29 cellular contexts compared by ENCODE assay signal in genomic region chr12:124405592-124405991, GRCh38.
"Had no signal": no experiment of that assay in that cellular context is flagged by ENCODE, and none has a peak within 500 bp of the region (broad histone marks: within the 10 kb centered on the region; RNA-seq: fewer than 3 reads in every experiment).

No MANE protein-coding gene starts in this region.

- ATAC-seq: activated CD8-positive, alpha-beta memory T cell treated with anti-CD3 and anti-CD28 coated beads, Interleukin-2, amount 10 ng/mL, durations not matched to agents 7 days and 5 days; activated naive CD8-positive, alpha-beta T cell treated with anti-CD3 and anti-CD28 coated beads, Interleukin-2, amount 50 U/mL, for 24 hours; K562; PC-3; Right ventricle myocardium inferior; SK-N-SH treated with all-trans-retinoic acid at 6 μM for 48 hours had no signal

- H3K4me1 Mint-ChIP-seq: activated CD8-positive, alpha-beta memory T cell treated with anti-CD3 and anti-CD28 coated beads, Interleukin-2, amount 10 ng/mL, durations not matched to agents 7 days and 5 days; activated naive CD8-positive, alpha-beta T cell treated with anti-CD3 and anti-CD28 coated beads, Interleukin-2, amount 50 U/mL, for 24 hours had no signal

- H3K4me3 Mint-ChIP-seq: activated CD4-positive, alpha-beta memory T cell treated with anti-CD3 and anti-CD28 coated beads, Interleukin-2, amount 10 ng/mL, durations not matched to agents 7 days and 5 days; activated CD8-positive, alpha-beta memory T cell treated with anti-CD3 and anti-CD28 coated beads, Interleukin-2, amount 10 ng/mL, durations not matched to agents 7 days and 5 days; activated naive CD4-positive, alpha-beta T cell treated with anti-CD3 and anti-CD28 coated beads, Interleukin-2, amount 10 ng/mL, durations not matched to agents 7 days and 5 days; activated naive CD8-positive, alpha-beta T cell; activated naive CD8-positive, alpha-beta T cell treated with anti-CD3 and anti-CD28 coated beads, Interleukin-2, amount 50 U/mL, for 24 hours had no signal

- H3K27ac ChIP-seq: brain microvascular endothelial cell, WERI-Rb-1 had no signal

- H3K9me3 Mint-ChIP-seq: activated CD4-positive, alpha-beta memory T cell treated with anti-CD3 and anti-CD28 coated beads, Interleukin-2, amount 10 ng/mL, durations not matched to agents 7 days and 5 days; activated naive CD4-positive, alpha-beta T cell treated with anti-CD3 and anti-CD28 coated beads, Interleukin-2, amount 10 ng/mL, durations not matched to agents 7 days and 5 days; activated naive CD8-positive, alpha-beta T cell treated with anti-CD3 and anti-CD28 coated beads, Interleukin-2, amount 50 U/mL, for 24 hours had no signal

- H3K27me3 Mint-ChIP-seq: activated CD4-positive, alpha-beta memory T cell treated with anti-CD3 and anti-CD28 coated beads, Interleukin-2, amount 10 ng/mL, durations not matched to agents 7 days and 5 days; activated CD8-positive, alpha-beta memory T cell treated with anti-CD3 and anti-CD28 coated beads, Interleukin-2, amount 10 ng/mL, durations not matched to agents 7 days and 5 days; activated naive CD4-positive, alpha-beta T cell treated with anti-CD3 and anti-CD28 coated beads, Interleukin-2, amount 10 ng/mL, durations not matched to agents 7 days and 5 days; activated naive CD8-positive, alpha-beta T cell; activated naive CD8-positive, alpha-beta T cell treated with anti-CD3 and anti-CD28 coated beads, Interleukin-2, amount 50 U/mL, for 24 hours had no signal

- DNase-seq: activated CD4-positive, alpha-beta memory T cell treated with anti-CD3 and anti-CD28 coated beads, Interleukin-2, amount 10 ng/mL, durations not matched to agents 7 days and 5 days; activated CD4-positive, alpha-beta T cell treated with anti-CD3 and anti-CD28 coated beads for 1 hour; activated CD4-positive, alpha-beta T cell treated with anti-CD3 and anti-CD28 coated beads for 48 hours; activated CD4-positive, CD25-positive, alpha-beta regulatory T cell; activated CD8-positive, alpha-beta memory T cell treated with anti-CD3 and anti-CD28 coated beads for 24 hours; activated CD8-positive, alpha-beta memory T cell treated with anti-CD3 and anti-CD28 coated beads, Interleukin-2, amount 10 ng/mL, durations not matched to agents 7 days and 5 days; activated CD8-positive, alpha-beta memory T cell treated with anti-CD3 and anti-CD28 coated beads, Interleukin-2, amount 50 U/mL, for 48 hours; activated effector memory CD4-positive, alpha-beta T cell treated with Interleukin-2 at 50 U/mL for 16 hours; activated naive CD4-positive, alpha-beta T cell treated with anti-CD3 and anti-CD28 coated beads, Interleukin-2, amount 10 ng/mL, durations not matched to agents 7 days and 5 days; activated naive CD8-positive, alpha-beta T cell treated with anti-CD3 and anti-CD28 coated beads, Interleukin-2, amount 50 U/mL, for 24 hours; activated T-cell treated with anti-CD3 and anti-CD28 coated beads, Interleukin-2, amount 50 U/mL, for 48 hours; aorta; brain microvascular endothelial cell; central memory CD4-positive, alpha-beta T cell; NCI-H1105 treated with DMSO at 0.1 percent for 48 hours; NCI-H1436; NCI-H1694; NCI-H524 treated with DMSO at 0.1 percent for 48 hours; PC-3; SIG-M5; SW 1271; T-helper 1 cell; T-helper 2 cell; T-helper 9 cell; WERI-Rb-1 had no signal

- H3K27me3 ChIP-seq: brain microvascular endothelial cell had no signal

- H3K36me3 Mint-ChIP-seq: activated CD8-positive, alpha-beta memory T cell treated with anti-CD3 and anti-CD28 coated beads, Interleukin-2, amount 10 ng/mL, durations not matched to agents 7 days and 5 days had no signal

- H3K4me3 ChIP-seq: K562 had no signal

- H3K27ac Mint-ChIP-seq: activated CD8-positive, alpha-beta memory T cell treated with anti-CD3 and anti-CD28 coated beads, Interleukin-2, amount 10 ng/mL, durations not matched to agents 7 days and 5 days; activated naive CD4-positive, alpha-beta T cell treated with anti-CD3 and anti-CD28 coated beads, Interleukin-2, amount 10 ng/mL, durations not matched to agents 7 days and 5 days; activated naive CD8-positive, alpha-beta T cell; activated naive CD8-positive, alpha-beta T cell treated with anti-CD3 and anti-CD28 coated beads, Interleukin-2, amount 50 U/mL, for 24 hours had no signal
